Comparison of ENCODE assay signal across 1 cellular context in genomic region chr3:14439501-14440167, GRCh38.
A peak's percentile ranks its signal among the peaks of the same experiment; 100 is the strongest.
TF ChIP-seq lines count a peak whose summit lies in the region.

No MANE protein-coding gene starts in this region.

TF ChIP-seq in HEK293, 187 proteins besides CTCF, POLR2A, EP300 and RAD21 (continued from another document and continues in another):
- TF ChIP-seq TSHZ1 (tag by site-specific recombination; IDR thresholded peaks at IDR 0.05; ENCODE audit: borderline replicate concordance) = peak; percentile 74
- TF ChIP-seq ZNF350 (tag by site-specific recombination; IDR thresholded peaks at IDR 0.05) = no peak
- TF ChIP-seq, protein P1, sequence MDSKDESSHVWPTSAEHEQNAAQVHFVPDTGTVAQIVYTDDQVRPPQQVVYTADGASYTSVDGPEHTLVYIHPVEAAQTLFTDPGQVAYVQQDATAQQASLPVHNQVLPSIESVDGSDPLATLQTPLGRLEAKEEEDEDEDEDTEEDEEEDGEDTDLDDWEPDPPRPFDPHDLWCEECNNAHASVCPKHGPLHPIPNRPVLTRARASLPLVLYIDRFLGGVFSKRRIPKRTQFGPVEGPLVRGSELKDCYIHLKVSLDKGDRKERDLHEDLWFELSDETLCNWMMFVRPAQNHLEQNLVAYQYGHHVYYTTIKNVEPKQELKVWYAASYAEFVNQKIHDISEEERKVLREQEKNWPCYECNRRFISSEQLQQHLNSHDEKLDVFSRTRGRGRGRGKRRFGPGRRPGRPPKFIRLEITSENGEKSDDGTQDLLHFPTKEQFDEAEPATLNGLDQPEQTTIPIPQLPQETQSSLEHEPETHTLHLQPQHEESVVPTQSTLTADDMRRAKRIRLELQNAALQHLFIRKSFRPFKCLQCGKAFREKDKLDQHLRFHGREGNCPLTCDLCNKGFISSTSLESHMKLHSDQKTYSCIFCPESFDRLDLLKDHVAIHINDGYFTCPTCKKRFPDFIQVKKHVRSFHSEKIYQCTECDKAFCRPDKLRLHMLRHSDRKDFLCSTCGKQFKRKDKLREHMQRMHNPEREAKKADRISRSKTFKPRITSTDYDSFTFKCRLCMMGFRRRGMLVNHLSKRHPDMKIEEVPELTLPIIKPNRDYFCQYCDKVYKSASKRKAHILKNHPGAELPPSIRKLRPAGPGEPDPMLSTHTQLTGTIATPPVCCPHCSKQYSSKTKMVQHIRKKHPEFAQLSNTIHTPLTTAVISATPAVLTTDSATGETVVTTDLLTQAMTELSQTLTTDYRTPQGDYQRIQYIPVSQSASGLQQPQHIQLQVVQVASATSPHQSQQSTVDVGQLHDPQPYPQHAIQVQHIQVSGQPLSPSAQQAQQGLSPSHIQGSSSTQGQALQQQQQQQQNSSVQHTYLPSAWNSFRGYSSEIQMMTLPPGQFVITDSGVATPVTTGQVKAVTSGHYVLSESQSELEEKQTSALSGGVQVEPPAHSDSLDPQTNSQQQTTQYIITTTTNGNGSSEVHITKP (tag by site-specific recombination; IDR thresholded peaks at IDR 0.05) = 0 out of 2 replicates have a peak, but pooled peaks have one; percentile 31
- TF ChIP-seq ZNF24 (tag by site-specific recombination; IDR thresholded peaks at IDR 0.05) = peak; percentile 98
- TF ChIP-seq ZNF169 (tag by site-specific recombination; IDR thresholded peaks at IDR 0.05) = no peak
- TF ChIP-seq, protein P2, sequence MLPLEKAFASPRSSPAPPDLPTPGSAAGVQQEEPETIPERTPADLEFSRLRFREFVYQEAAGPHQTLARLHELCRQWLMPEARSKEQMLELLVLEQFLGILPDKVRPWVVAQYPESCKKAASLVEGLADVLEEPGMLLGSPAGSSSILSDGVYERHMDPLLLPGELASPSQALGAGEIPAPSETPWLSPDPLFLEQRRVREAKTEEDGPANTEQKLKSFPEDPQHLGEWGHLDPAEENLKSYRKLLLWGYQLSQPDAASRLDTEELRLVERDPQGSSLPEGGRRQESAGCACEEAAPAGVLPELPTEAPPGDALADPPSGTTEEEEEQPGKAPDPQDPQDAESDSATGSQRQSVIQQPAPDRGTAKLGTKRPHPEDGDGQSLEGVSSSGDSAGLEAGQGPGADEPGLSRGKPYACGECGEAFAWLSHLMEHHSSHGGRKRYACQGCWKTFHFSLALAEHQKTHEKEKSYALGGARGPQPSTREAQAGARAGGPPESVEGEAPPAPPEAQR (tag by site-specific recombination; IDR thresholded peaks at IDR 0.05) = no peak
- no peak for TF ChIP-seq KLF8 (tag by site-specific recombination; IDR thresholded peaks at IDR 0.05)
- TF ChIP-seq ZNF324 (tag by site-specific recombination; IDR thresholded peaks at IDR 0.05) = peak; percentile 93
- TF ChIP-seq REPIN1 (tag by site-specific recombination; IDR thresholded peaks at IDR 0.05; ENCODE audit: low read depth) = no peak
- no peak for TF ChIP-seq ZNF266 (tag by site-specific recombination; IDR thresholded peaks at IDR 0.05; ENCODE audit: low read depth)
- TF ChIP-seq ZNF184 (tag by site-specific recombination; IDR thresholded peaks at IDR 0.05) = peak; percentile 49; the same call in 1 of the 2 replicates
- TF ChIP-seq ZNF521 (tag by site-specific recombination; IDR thresholded peaks at IDR 0.05) = no peak
- TF ChIP-seq ZNF692 (tag by site-specific recombination; IDR thresholded peaks at IDR 0.05) = peak; percentile 90
- no peak for TF ChIP-seq ZNF114 (tag by site-specific recombination; IDR thresholded peaks at IDR 0.05)
- no peak for TF ChIP-seq ZNF654 (tag by site-specific recombination; IDR thresholded peaks at IDR 0.05; ENCODE audit: low read depth)
- TF ChIP-seq ZNF560 (tag by site-specific recombination; IDR thresholded peaks at IDR 0.05; ENCODE audit: borderline replicate concordance) = no peak
- TF ChIP-seq ZSCAN5A (tag by site-specific recombination; IDR thresholded peaks at IDR 0.05) = no peak
- TF ChIP-seq ZNF596 (tag by site-specific recombination; IDR thresholded peaks at IDR 0.05) = peak; percentile 86
- 0 out of 2 replicates have a peak, but pooled peaks have one; percentile 32 for TF ChIP-seq ZNF518A (tag by site-specific recombination; conservative IDR thresholded peaks at IDR 0.05; ENCODE audit: low read depth)
- peak; percentile 86 for TF ChIP-seq ZNF558 (tag by site-specific recombination; IDR thresholded peaks at IDR 0.05)
- TF ChIP-seq GLI4 (tag by site-specific recombination; IDR thresholded peaks at IDR 0.05) = no peak
- peak; percentile 11; the same call in 1 of the 2 replicates for TF ChIP-seq ZNF433 (tag by site-specific recombination; IDR thresholded peaks at IDR 0.05; ENCODE audit: low read depth)
- peak; percentile 31; the same call in 1 of the 2 replicates for TF ChIP-seq ZSCAN4 (tag by site-specific recombination; IDR thresholded peaks at IDR 0.05)
- TF ChIP-seq OVOL3 (tag by site-specific recombination; IDR thresholded peaks at IDR 0.05) = peak; percentile 71; the same call in 1 of the 2 replicates
- TF ChIP-seq, protein P3, sequence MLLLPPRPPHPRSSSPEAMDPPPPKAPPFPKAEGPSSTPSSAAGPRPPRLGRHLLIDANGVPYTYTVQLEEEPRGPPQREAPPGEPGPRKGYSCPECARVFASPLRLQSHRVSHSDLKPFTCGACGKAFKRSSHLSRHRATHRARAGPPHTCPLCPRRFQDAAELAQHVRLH (tag by site-specific recombination; IDR thresholded peaks at IDR 0.05) = peak; percentile 67
- TF ChIP-seq ZBTB1 (tag by site-specific recombination; IDR thresholded peaks at IDR 0.05) = no peak
- peak; percentile 95 for TF ChIP-seq ZNF843 (tag by site-specific recombination; IDR thresholded peaks at IDR 0.05)
- TF ChIP-seq ZNF768 (tag by site-specific recombination; IDR thresholded peaks at IDR 0.05) = 0 out of 2 replicates have a peak, but pooled peaks have one; percentile 36
- no peak for TF ChIP-seq ZNF529 (tag by site-specific recombination; IDR thresholded peaks at IDR 0.05; ENCODE audit: insufficient replicate concordance)
- peak; percentile 99 for TF ChIP-seq ZBTB48 (tag by site-specific recombination; IDR thresholded peaks at IDR 0.05)
- TF ChIP-seq KLF10 (tag by site-specific recombination; IDR thresholded peaks at IDR 0.05) = peak; percentile 50; the same call in 1 of the 2 replicates
- no peak for TF ChIP-seq ZNF214 (tag by site-specific recombination; IDR thresholded peaks at IDR 0.05; ENCODE audit: borderline replicate concordance)
- no peak for TF ChIP-seq ZNF549 (tag by site-specific recombination; IDR thresholded peaks at IDR 0.05)
- TF ChIP-seq ZNF394 (tag by site-specific recombination; IDR thresholded peaks at IDR 0.05; ENCODE audit: borderline replicate concordance) = peak; percentile 89
- TF ChIP-seq PATZ1 (tag by site-specific recombination; IDR thresholded peaks at IDR 0.05) = peak; percentile 90
- TF ChIP-seq ZNF311 (tag by site-specific recombination; IDR thresholded peaks at IDR 0.05; ENCODE audit: borderline replicate concordance) = no peak
- TF ChIP-seq GFI1B (tag by site-specific recombination; IDR thresholded peaks at IDR 0.05) = peak; percentile 78
- no peak for TF ChIP-seq HOXA7 (CRISPR knock-in tag; IDR thresholded peaks at IDR 0.05; ENCODE audit: borderline replicate concordance)
- peak; percentile 69 for TF ChIP-seq ZNF121 (tag by site-specific recombination; IDR thresholded peaks at IDR 0.05)
